In genomic region chr20:41370176-41370575, GRCh38 we compare ENCODE assay signal across 22 cellular contexts. TPM values are rescaled to one million over a fixed set of nuclear protein-coding genes. Genes with fewer than 3 reads are reported as not detected.
A peak's percentile ranks its signal among the peaks of the same experiment; 100 is the strongest.
DNase-seq lines count a peak whose midpoint lies in the region; ATAC-seq and TF ChIP-seq lines count a peak whose summit lies in the region.
"Had no signal": no experiment of that assay in that cellular context is flagged by ENCODE, and none has a peak within 500 bp of the region (broad histone marks: within the 10 kb centered on the region; RNA-seq: fewer than 3 reads in every experiment).

No MANE protein-coding gene starts in this region.

- peaks cover 22% of the 10 kb centered on the region for H3K27me3 Mint-ChIP-seq in chondrocyte (ENCODE audit: low read depth)

- TF ChIP-seq CTCF in GM10266 (IDR thresholded peaks at IDR 0.05; ENCODE audit: control insufficient read depth, insufficient read depth, low read depth, missing control alignments) (no peak), OCI-LY3 (IDR thresholded peaks at IDR 0.05; ENCODE audit: low read depth, low read length) (no peak), chondrocyte (IDR thresholded peaks at IDR 0.05) (no peak), right atrium auricular region (IDR thresholded peaks at IDR 0.05) (no peak)

- H3K27me3 ChIP-seq in BLaER1 treated with 17β-estradiol and CSF1 and Interleukin-3, amounts not matched to agents 10 nM and 100 nM, result peaks cover 28 to 37% (median 31%) of the 10 kb centered on the region in 11 experiments
- H3K27me3 ChIP-seq in OCI-LY3 (ENCODE audit: low read depth, low read length) (peaks cover 8% of the 10 kb centered on the region; the same call in 1 of the 2 replicates), right atrium auricular region (no peaks in the 10 kb centered on the region)

- peak overlapping the region in 10 of 11 experiments; percentile 6 to 68 (median 50); a peak in 16 of 22 replicates for H3K4me2 ChIP-seq in BLaER1 treated with 17β-estradiol and CSF1 and Interleukin-3, amounts not matched to agents 10 nM and 100 nM
- H3K4me2 ChIP-seq in OCI-LY3 (ENCODE audit: low read length), result peak overlapping the region; percentile 26

- peaks cover 0 to 11% (median 0%) of the 10 kb centered on the region in 11 experiments; a peak in 2 of 22 replicates for H4K20me1 ChIP-seq in BLaER1 treated with 17β-estradiol and CSF1 and Interleukin-3, amounts not matched to agents 10 nM and 100 nM
- H4K20me1 ChIP-seq in OCI-LY3 (ENCODE audit: insufficient read depth, low read length), result no peaks in the 10 kb centered on the region

- H3K36me3 Mint-ChIP-seq in chondrocyte (ENCODE audit: low read depth), result no peaks in the 10 kb centered on the region
- H3K36me3 Mint-ChIP-seq: CD14-positive monocyte had no signal

- H3K4me3 Mint-ChIP-seq in chondrocyte (ENCODE audit: unreplicated experiment), result no peak overlapping the region
- H3K4me3 Mint-ChIP-seq: B cell; CD14-positive monocyte; CD8-positive, alpha-beta memory T cell had no signal

- peaks cover 17 to 56% (median 39%) of the 10 kb centered on the region in 11 experiments; a peak in 21 of 22 replicates for H3K9me3 ChIP-seq in BLaER1 treated with 17β-estradiol and CSF1 and Interleukin-3, amounts not matched to agents 10 nM and 100 nM (replicated peaks in 1 of 11)
- H3K9me3 ChIP-seq in OCI-LY3 (ENCODE audit: insufficient read depth, low read length), result no peaks in the 10 kb centered on the region
- peaks cover 0 to 3% of the 10 kb centered on the region in 2 donors for H3K9me3 ChIP-seq in right atrium auricular region
- H3K9me3 ChIP-seq: Peyer's patch had no signal

- no peak overlapping the region for H3K9ac ChIP-seq in BLaER1 treated with 17β-estradiol and CSF1 and Interleukin-3, amounts not matched to agents 10 nM and 100 nM
- no peak overlapping the region for H3K9ac ChIP-seq in OCI-LY3 (ENCODE audit: low read length)

- no peaks in the 10 kb centered on the region for H3K79me2 ChIP-seq in OCI-LY3 (ENCODE audit: low read length)

- H3K9me3 Mint-ChIP-seq in chondrocyte (ENCODE audit: low read depth), result peaks cover 5% of the 10 kb centered on the region

- peaks cover 6% of the 10 kb centered on the region for H3K4me1 Mint-ChIP-seq in chondrocyte (ENCODE audit: low read depth)

- H2AFZ ChIP-seq in OCI-LY3 (ENCODE audit: low read depth, low read length), result no peak overlapping the region

- no peak for ATAC-seq in GM18519 (IDR thresholded peaks at IDR 0.05; ENCODE audit: low FRiP score, unreplicated experiment)
- ATAC-seq in GM18861 (IDR thresholded peaks at IDR 0.05; ENCODE audit: unreplicated experiment), result no peak
- ATAC-seq: HCT116 had no signal

- no peak overlapping the region for H3K4me3 ChIP-seq in BLaER1 treated with 17β-estradiol and CSF1 and Interleukin-3, amounts not matched to agents 10 nM and 100 nM
- H3K4me3 ChIP-seq in OCI-LY3 (ENCODE audit: low read length) (no peak overlapping the region), right atrium auricular region (no peak overlapping the region)
- H3K4me3 ChIP-seq: Peyer's patch, SJCRH30 had no signal

- no peak overlapping the region for H3K27ac Mint-ChIP-seq in chondrocyte (ENCODE audit: unreplicated experiment)
- H3K27ac Mint-ChIP-seq: B cell; CD8-positive, alpha-beta memory T cell had no signal

- H3K36me3 ChIP-seq in BLaER1 treated with 17β-estradiol and CSF1 and Interleukin-3, amounts not matched to agents 10 nM and 100 nM, result no peaks in the 10 kb centered on the region
- H3K36me3 ChIP-seq in OCI-LY3 (replicated peaks; ENCODE audit: low read depth, low read length) (no peaks in the 10 kb centered on the region), right atrium auricular region (no peaks in the 10 kb centered on the region)
- H3K36me3 ChIP-seq: Peyer's patch, SJCRH30 had no signal

- H3K4me1 ChIP-seq in BLaER1 treated with 17β-estradiol and CSF1 and Interleukin-3, amounts not matched to agents 10 nM and 100 nM, result peaks cover 0 to 28% (median 22%) of the 10 kb centered on the region in 10 experiments; a peak in 17 of 20 replicates
- H3K4me1 ChIP-seq in OCI-LY3 (ENCODE audit: low read length) (peaks cover 15% of the 10 kb centered on the region), right atrium auricular region (peaks cover 0 to 14% of the 10 kb centered on the region in 2 donors)

- peak overlapping the region in 2 of 11 experiments; percentile 34 to 35; a peak in 3 of 22 replicates for H3K27ac ChIP-seq in BLaER1 treated with 17β-estradiol and CSF1 and Interleukin-3, amounts not matched to agents 10 nM and 100 nM
- no peak overlapping the region for H3K27ac ChIP-seq in OCI-LY3 (ENCODE audit: low read length)
- no peak overlapping the region for H3K27ac ChIP-seq in right atrium auricular region
- H3K27ac ChIP-seq: Peyer's patch, SJCRH30 had no signal

- DNase-seq in GM10266 (ENCODE audit: extremely low spot score) (peak; percentile 57), chondrocyte (ENCODE audit: low spot score) (peak; percentile 56), right atrium auricular region (ENCODE audit: low spot score) (no peak)
- DNase-seq: CD8-positive, alpha-beta memory T cell; DMS 273 treated with DMSO at 0.1 percent for 48 hours; DMS79; IMR-90; KG1; NCI-H2029; NCI-H446 treated with DMSO at 0.1 percent for 48 hours; OCI-M1; Peyer's patch; SJCRH30; T-helper 1 cell had no signal

RNA-seq across cellular contexts. Expression of gene EMILIN3, which starts 3.6 kb away (rescaled TPM):
- total RNA-seq in chondrocyte (0.46 to 1.2 TPM (median 0.47 TPM) in 3 replicates), right atrium auricular region (1 to 10 TPM; 1.8 to 4.9 TPM)
- total RNA-seq: B cell; CD8-positive, alpha-beta memory T cell; H4 had no signal

RNA-seq across cellular contexts. Expression of gene LPIN3, which starts 29.6 kb away (rescaled TPM):
- 3.3 to 5.1 TPM (median 3.5 TPM) in 3 replicates for total RNA-seq in chondrocyte
- 10 to 100 TPM in 1 of 2 donors, 1 to 10 TPM in 1; 9.7 to 13.7 TPM for total RNA-seq in right atrium auricular region

RNA-seq across cellular contexts. Expression of gene ZHX3, which starts 52.6 kb away (rescaled TPM):
- total RNA-seq in chondrocyte, result 52.6 to 55.5 TPM (median 52.9 TPM) in 3 replicates
- 10 to 100 TPM; 23.8 to 25.7 TPM for total RNA-seq in right atrium auricular region
